Comparison of ENCODE assay signal across 1 cellular context in the genomic region with DNA sequence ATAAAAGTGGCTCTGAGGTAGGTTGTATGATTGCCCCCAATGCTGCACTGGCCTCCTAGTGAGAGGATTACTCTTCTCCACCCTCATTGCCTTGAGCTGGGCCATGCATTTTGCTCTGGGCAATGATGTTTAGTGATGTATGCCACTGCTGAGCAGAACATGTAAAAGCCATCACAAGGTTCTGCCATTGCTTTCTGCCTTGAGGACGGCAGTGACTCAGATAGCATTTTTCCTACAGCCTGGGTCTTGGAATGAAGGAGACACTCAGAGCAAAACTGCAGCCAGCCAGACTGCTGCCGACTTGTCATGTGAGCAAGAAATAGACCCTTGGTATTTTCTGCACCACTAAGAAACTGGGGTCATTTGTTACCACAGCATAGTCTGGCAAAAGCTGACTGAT.
TF ChIP-seq lines count a peak whose summit lies in the region.

No MANE protein-coding gene starts in this region.

TF ChIP-seq in WTC11, 78 proteins besides CTCF, POLR2A, EP300 and RAD21 (continued from another document):
- TF ChIP-seq STAT6 (CRISPR knock-in tag; conservative IDR thresholded peaks at IDR 0.05; ENCODE audit: low read depth) (no peak), TCF7 (CRISPR knock-in tag; IDR thresholded peaks at IDR 0.05; ENCODE audit: low read depth) (no peak), ZNF232 (CRISPR knock-in tag; IDR thresholded peaks at IDR 0.05) (no peak), FOXK1 (CRISPR knock-in tag; IDR thresholded peaks at IDR 0.05) (no peak), JUN (CRISPR knock-in tag; IDR thresholded peaks at IDR 0.05) (no peak), ZSCAN18 (CRISPR knock-in tag; IDR thresholded peaks at IDR 0.05) (no peak), RELA (CRISPR knock-in tag; IDR thresholded peaks at IDR 0.05; ENCODE audit: borderline replicate concordance) (no peak), HMGXB4 (CRISPR knock-in tag; IDR thresholded peaks at IDR 0.05) (no peak), JAZF1 (CRISPR knock-in tag; IDR thresholded peaks at IDR 0.05) (no peak), TEAD4 (CRISPR knock-in tag; IDR thresholded peaks at IDR 0.05) (no peak), ATF1 (CRISPR knock-in tag; IDR thresholded peaks at IDR 0.05) (no peak), CREB1 (CRISPR knock-in tag; IDR thresholded peaks at IDR 0.05) (no peak), PREB (CRISPR knock-in tag; IDR thresholded peaks at IDR 0.05; ENCODE audit: borderline replicate concordance) (no peak)
- TF ChIP-seq, protein P1, sequence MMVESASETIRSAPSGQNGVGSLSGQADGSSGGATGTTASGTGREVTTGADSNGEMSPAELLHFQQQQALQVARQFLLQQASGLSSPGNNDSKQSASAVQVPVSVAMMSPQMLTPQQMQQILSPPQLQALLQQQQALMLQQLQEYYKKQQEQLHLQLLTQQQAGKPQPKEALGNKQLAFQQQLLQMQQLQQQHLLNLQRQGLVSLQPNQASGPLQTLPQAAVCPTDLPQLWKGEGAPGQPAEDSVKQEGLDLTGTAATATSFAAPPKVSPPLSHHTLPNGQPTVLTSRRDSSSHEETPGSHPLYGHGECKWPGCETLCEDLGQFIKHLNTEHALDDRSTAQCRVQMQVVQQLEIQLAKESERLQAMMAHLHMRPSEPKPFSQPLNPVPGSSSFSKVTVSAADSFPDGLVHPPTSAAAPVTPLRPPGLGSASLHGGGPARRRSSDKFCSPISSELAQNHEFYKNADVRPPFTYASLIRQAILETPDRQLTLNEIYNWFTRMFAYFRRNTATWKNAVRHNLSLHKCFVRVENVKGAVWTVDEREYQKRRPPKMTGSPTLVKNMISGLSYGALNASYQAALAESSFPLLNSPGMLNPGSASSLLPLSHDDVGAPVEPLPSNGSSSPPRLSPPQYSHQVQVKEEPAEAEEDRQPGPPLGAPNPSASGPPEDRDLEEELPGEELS (CRISPR knock-in tag; IDR thresholded peaks at IDR 0.05), result no peak
- TF ChIP-seq, protein P2, sequence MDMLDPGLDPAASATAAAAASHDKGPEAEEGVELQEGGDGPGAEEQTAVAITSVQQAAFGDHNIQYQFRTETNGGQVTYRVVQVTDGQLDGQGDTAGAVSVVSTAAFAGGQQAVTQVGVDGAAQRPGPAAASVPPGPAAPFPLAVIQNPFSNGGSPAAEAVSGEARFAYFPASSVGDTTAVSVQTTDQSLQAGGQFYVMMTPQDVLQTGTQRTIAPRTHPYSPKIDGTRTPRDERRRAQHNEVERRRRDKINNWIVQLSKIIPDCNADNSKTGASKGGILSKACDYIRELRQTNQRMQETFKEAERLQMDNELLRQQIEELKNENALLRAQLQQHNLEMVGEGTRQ (CRISPR knock-in tag; IDR thresholded peaks at IDR 0.05), result no peak
- TF ChIP-seq, protein P3, sequence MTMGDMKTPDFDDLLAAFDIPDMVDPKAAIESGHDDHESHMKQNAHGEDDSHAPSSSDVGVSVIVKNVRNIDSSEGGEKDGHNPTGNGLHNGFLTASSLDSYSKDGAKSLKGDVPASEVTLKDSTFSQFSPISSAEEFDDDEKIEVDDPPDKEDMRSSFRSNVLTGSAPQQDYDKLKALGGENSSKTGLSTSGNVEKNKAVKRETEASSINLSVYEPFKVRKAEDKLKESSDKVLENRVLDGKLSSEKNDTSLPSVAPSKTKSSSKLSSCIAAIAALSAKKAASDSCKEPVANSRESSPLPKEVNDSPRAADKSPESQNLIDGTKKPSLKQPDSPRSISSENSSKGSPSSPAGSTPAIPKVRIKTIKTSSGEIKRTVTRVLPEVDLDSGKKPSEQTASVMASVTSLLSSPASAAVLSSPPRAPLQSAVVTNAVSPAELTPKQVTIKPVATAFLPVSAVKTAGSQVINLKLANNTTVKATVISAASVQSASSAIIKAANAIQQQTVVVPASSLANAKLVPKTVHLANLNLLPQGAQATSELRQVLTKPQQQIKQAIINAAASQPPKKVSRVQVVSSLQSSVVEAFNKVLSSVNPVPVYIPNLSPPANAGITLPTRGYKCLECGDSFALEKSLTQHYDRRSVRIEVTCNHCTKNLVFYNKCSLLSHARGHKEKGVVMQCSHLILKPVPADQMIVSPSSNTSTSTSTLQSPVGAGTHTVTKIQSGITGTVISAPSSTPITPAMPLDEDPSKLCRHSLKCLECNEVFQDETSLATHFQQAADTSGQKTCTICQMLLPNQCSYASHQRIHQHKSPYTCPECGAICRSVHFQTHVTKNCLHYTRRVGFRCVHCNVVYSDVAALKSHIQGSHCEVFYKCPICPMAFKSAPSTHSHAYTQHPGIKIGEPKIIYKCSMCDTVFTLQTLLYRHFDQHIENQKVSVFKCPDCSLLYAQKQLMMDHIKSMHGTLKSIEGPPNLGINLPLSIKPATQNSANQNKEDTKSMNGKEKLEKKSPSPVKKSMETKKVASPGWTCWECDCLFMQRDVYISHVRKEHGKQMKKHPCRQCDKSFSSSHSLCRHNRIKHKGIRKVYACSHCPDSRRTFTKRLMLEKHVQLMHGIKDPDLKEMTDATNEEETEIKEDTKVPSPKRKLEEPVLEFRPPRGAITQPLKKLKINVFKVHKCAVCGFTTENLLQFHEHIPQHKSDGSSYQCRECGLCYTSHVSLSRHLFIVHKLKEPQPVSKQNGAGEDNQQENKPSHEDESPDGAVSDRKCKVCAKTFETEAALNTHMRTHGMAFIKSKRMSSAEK (CRISPR knock-in tag; IDR thresholded peaks at IDR 0.05; ENCODE audit: borderline replicate concordance), result no peak
- TF ChIP-seq, protein P4, sequence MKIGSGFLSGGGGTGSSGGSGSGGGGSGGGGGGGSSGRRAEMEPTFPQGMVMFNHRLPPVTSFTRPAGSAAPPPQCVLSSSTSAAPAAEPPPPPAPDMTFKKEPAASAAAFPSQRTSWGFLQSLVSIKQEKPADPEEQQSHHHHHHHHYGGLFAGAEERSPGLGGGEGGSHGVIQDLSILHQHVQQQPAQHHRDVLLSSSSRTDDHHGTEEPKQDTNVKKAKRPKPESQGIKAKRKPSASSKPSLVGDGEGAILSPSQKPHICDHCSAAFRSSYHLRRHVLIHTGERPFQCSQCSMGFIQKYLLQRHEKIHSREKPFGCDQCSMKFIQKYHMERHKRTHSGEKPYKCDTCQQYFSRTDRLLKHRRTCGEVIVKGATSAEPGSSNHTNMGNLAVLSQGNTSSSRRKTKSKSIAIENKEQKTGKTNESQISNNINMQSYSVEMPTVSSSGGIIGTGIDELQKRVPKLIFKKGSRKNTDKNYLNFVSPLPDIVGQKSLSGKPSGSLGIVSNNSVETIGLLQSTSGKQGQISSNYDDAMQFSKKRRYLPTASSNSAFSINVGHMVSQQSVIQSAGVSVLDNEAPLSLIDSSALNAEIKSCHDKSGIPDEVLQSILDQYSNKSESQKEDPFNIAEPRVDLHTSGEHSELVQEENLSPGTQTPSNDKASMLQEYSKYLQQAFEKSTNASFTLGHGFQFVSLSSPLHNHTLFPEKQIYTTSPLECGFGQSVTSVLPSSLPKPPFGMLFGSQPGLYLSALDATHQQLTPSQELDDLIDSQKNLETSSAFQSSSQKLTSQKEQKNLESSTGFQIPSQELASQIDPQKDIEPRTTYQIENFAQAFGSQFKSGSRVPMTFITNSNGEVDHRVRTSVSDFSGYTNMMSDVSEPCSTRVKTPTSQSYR (CRISPR knock-in tag; IDR thresholded peaks at IDR 0.05), result no peak
